10 cellular contexts compared by ENCODE assay signal in the genomic region with DNA sequence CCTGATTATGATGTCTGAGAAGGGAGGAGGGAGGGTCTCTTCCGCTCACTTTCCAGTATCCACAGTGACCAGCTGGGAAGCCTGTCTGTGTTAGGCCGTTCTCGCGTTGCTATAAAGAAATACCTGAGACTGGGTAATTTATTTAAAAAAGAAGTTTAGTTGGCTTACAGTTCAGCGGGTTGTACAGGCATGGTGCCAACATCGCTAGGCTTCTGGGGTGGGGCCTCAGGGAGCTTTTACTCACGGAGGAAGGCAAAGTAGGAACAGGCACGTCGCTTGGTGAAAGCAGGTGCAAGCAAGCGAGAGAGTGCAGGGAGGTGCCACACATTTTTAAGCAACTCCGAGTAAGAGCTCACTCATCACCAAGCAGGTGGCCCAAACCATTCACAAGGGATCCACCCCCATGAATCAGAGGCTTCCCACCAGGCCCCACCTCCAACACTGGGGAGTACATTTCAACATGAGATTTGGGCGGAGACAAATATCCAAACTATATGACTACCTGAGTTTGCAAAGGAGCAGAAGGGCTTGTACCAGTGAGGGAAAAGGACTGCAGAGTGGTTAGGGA.
DNase-seq lines count a peak whose midpoint lies in the region; ATAC-seq and TF ChIP-seq lines count a peak whose summit lies in the region.
"Had no signal": no experiment of that assay in that cellular context is flagged by ENCODE, and none has a peak within 500 bp of the region (broad histone marks: within the 10 kb centered on the region; RNA-seq: fewer than 3 reads in every experiment).

No MANE protein-coding gene starts in this region.

- H3K36me3 Mint-ChIP-seq in activated T-helper 17 cell treated with anti-CD3 and anti-CD28 coated beads, Interleukin-2, amount 50 U/mL, for 72 hours (ENCODE audit: low read depth): peaks cover 7% of the 10 kb centered on the region
- H3K36me3 Mint-ChIP-seq in neural crest cell (ENCODE audit: low read depth): no peaks in the 10 kb centered on the region

- H3K27me3 Mint-ChIP-seq in activated T-helper 17 cell treated with anti-CD3 and anti-CD28 coated beads, Interleukin-2, amount 50 U/mL, for 72 hours: no peaks in the 10 kb centered on the region
- H3K27me3 Mint-ChIP-seq in neural crest cell (ENCODE audit: low read depth): no peaks in the 10 kb centered on the region

- H3K4me3 Mint-ChIP-seq in activated T-helper 17 cell treated with anti-CD3 and anti-CD28 coated beads, Interleukin-2, amount 50 U/mL, for 72 hours: no peak overlapping the region
- no peak overlapping the region for H3K4me3 Mint-ChIP-seq in neural crest cell

- DNase-seq in NCI-H2107 treated with DMSO at 0.1 percent for 48 hours (lab: John Stamatoyannopoulos, UW; ENCODE audit: unreplicated experiment): peak; percentile 70
- no peak for DNase-seq in NCI-H2107 (lab: John Stamatoyannopoulos, UW)
- DNase-seq in M059J (ENCODE audit: low read depth): peak; percentile 15
- DNase-seq in neural crest cell (ENCODE audit: low read depth, low spot score): no peak
- no peak for DNase-seq in effector CD4-positive, alpha-beta T cell
- DNase-seq in NCI-H774 (lab: John Stamatoyannopoulos, UW): no peak
- no peak for DNase-seq in HuH-7 (ENCODE audit: low spot score)
- DNase-seq: activated CD4-positive, CD25-positive, alpha-beta regulatory T cell had no signal

- peak overlapping the region; percentile 36 for H3K27ac Mint-ChIP-seq in activated T-helper 17 cell treated with anti-CD3 and anti-CD28 coated beads, Interleukin-2, amount 50 U/mL, for 72 hours
- H3K27ac Mint-ChIP-seq in neural crest cell (ENCODE audit: unreplicated experiment): peak overlapping the region; percentile 81

- TF ChIP-seq CTCF in neural crest cell (conservative IDR thresholded peaks at IDR 0.05): no peak

- ATAC-seq in activated T-helper 17 cell treated with anti-CD3 and anti-CD28 coated beads, Interleukin-2, amount 50 U/mL, for 72 hours (replicated peaks): no peak
- ATAC-seq: Panc1 had no signal

- peaks cover 33% of the 10 kb centered on the region for H3K4me1 Mint-ChIP-seq in activated T-helper 17 cell treated with anti-CD3 and anti-CD28 coated beads, Interleukin-2, amount 50 U/mL, for 72 hours
- H3K4me1 Mint-ChIP-seq in neural crest cell: peaks cover 47% of the 10 kb centered on the region

- no peaks in the 10 kb centered on the region for H3K9me3 Mint-ChIP-seq in activated T-helper 17 cell treated with anti-CD3 and anti-CD28 coated beads, Interleukin-2, amount 50 U/mL, for 72 hours
- no peaks in the 10 kb centered on the region for H3K9me3 Mint-ChIP-seq in neural crest cell

Comparison
In these comparisons a context has a peak if more than half of its experiments do, and no peak if none do; other contexts are left out.
1. DNase-seq: peak in NCI-H2107 treated with DMSO at 0.1 percent for 48 hours (single experiment) and M059J (single experiment); none in NCI-H2107 (single experiment), neural crest cell (single experiment), effector CD4-positive, alpha-beta T cell (single experiment), NCI-H774 (single experiment) and HuH-7 (single experiment).